Comparison of ENCODE assay signal across 8 cellular contexts in the genomic region with DNA sequence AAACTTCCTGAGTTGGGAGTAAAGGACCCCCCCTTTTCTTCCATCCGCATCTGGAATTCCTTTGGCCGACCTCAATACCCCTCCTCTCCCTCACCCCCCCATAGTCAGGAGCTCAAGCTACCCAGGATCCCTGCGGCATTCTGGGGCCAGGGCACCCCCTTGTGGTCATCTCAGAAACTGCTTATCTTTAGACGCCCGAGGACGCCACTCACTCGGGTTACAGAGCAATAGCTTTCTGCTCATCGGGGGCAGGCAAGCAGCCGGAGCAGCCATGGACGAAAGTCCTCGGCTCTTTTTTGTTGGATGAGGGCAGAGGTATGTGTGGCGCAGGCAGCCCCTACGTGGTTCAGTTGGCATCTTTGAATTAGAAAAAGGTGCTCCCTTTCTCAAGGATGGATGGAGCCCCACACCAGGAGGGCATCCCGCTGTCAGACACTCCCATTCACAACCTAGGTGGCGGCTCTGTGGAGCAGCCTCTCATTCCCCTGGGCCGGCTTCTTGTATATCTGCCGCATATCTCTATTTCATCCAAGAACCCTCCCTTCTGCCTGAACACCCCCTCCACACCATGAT. TPM values are rescaled to one million over a fixed set of nuclear protein-coding genes. Genes with fewer than 3 reads are reported as not detected.
DNase-seq lines count a peak whose midpoint lies in the region; ATAC-seq and TF ChIP-seq lines count a peak whose summit lies in the region.

No MANE protein-coding gene starts in this region.

- H3K4me3 ChIP-seq in Peyer's patch (peak overlapping the region in 1 of 4 donors; percentile 54), neural progenitor cell (peak overlapping the region; percentile 77)

- H3K36me3 Mint-ChIP-seq in neural progenitor cell (peaks cover 5% of the 10 kb centered on the region), type B pancreatic cell (no peaks in the 10 kb centered on the region)

- DNase-seq in Caki2 (ENCODE audit: low read depth) (peak; percentile 51), HK-2 (ENCODE audit: unreplicated experiment) (peak; percentile 74), Peyer's patch (peak; percentile 50 to 85 (median 75)), foreskin keratinocyte (peak in 1 of 2 donors; percentile 52), neural progenitor cell (ENCODE audit: low spot score) (peak; percentile 91), type B pancreatic cell (ENCODE audit: extremely low spot score, unreplicated experiment) (peak; percentile 85), NCI-H226 (no peak)
- peak; percentile 47 for DNase-seq in activated effector memory CD4-positive, alpha-beta T cell treated with Interleukin-2 at 50 U/mL for 16 hours

- peak; percentile 54 for ATAC-seq in foreskin keratinocyte

- in situ Hi-C loops in Caki2 (cut with HindIII; ENCODE audit: low pct_unique_long_range_greater_than_20kb, low sequenced_read_pairs), result no loop called here

- H3K79me2 ChIP-seq in neural progenitor cell (ENCODE audit: low read depth), result peaks cover 35% of the 10 kb centered on the region

- no peak overlapping the region for H3K9ac ChIP-seq in neural progenitor cell

- peak overlapping the region; percentile 99 for H3K4me2 ChIP-seq in neural progenitor cell

- H3K27me3 ChIP-seq in Peyer's patch (peaks cover 0 to 5% of the 10 kb centered on the region in 2 donors), foreskin keratinocyte (peaks cover 46% of the 10 kb centered on the region), neural progenitor cell (peaks cover 45% of the 10 kb centered on the region)

- peaks cover 48% of the 10 kb centered on the region for H3F3A ChIP-seq in neural progenitor cell (ENCODE audit: low read depth)

- H4K20me1 ChIP-seq in neural progenitor cell (ENCODE audit: low read depth), result peaks cover 17% of the 10 kb centered on the region

- peak overlapping the region in 3 of 4 donors; percentile 0 to 90 (median 78) for H3K27ac ChIP-seq in Peyer's patch
- H3K27ac ChIP-seq in foreskin keratinocyte, result no peak overlapping the region
- H3K27ac ChIP-seq in neural progenitor cell, result peak overlapping the region; percentile 81

- H3K4me1 ChIP-seq in Peyer's patch (peaks cover 3 to 74% (median 22%) of the 10 kb centered on the region in 4 donors), foreskin keratinocyte (no peaks in the 10 kb centered on the region), neural progenitor cell (peaks cover 57% of the 10 kb centered on the region)

- no peak overlapping the region for H2AFZ ChIP-seq in neural progenitor cell (replicated peaks)

- H3K9me3 ChIP-seq in Peyer's patch (no peaks in the 10 kb centered on the region), neural progenitor cell (ENCODE audit: low read depth) (no peaks in the 10 kb centered on the region)

- H3K36me3 ChIP-seq in Peyer's patch, result no peaks in the 10 kb centered on the region
- no peaks in the 10 kb centered on the region for H3K36me3 ChIP-seq in neural progenitor cell

- peak; percentile 48 to 87 (median 74) for TF ChIP-seq CTCF in Peyer's patch (IDR thresholded peaks at IDR 0.05)
- peak; percentile 86 for TF ChIP-seq CTCF in foreskin keratinocyte (conservative IDR thresholded peaks at IDR 0.05)
- peak; percentile 89 for TF ChIP-seq CTCF in neural progenitor cell (IDR thresholded peaks at IDR 0.05)
- peak; percentile 87 for TF ChIP-seq CTCF in type B pancreatic cell (conservative IDR thresholded peaks at IDR 0.05)

- H3K4me3 Mint-ChIP-seq in neural progenitor cell, result peak overlapping the region; percentile 100
- H3K4me3 Mint-ChIP-seq in type B pancreatic cell, result peak overlapping the region; percentile 85

- H3K4me1 Mint-ChIP-seq in neural progenitor cell (peaks cover 64% of the 10 kb centered on the region), type B pancreatic cell (ENCODE audit: unreplicated experiment) (peaks cover 38% of the 10 kb centered on the region)

- H3K27ac Mint-ChIP-seq in neural progenitor cell (no peak overlapping the region), type B pancreatic cell (peak overlapping the region; percentile 36)

- H3K27me3 Mint-ChIP-seq in neural progenitor cell (ENCODE audit: insufficient read depth, low read depth) (peaks cover 18% of the 10 kb centered on the region), type B pancreatic cell (peaks cover 30% of the 10 kb centered on the region)

- TF ChIP-seq POLR2A in Peyer's patch (IDR thresholded peaks at IDR 0.05), result no peak

- H3K9me3 Mint-ChIP-seq in neural progenitor cell, result no peaks in the 10 kb centered on the region
- H3K9me3 Mint-ChIP-seq in type B pancreatic cell, result no peaks in the 10 kb centered on the region

RNA-seq across cellular contexts. Expression of a gene that starts 2.3 kb away (rescaled TPM):
- not detected in 2 replicates for total RNA-seq in Caki2 (2014; rRNA removed; shearing (Covaris generic); ENCODE audit: low replicate concordance)
- 10 to 100 TPM; 10.3 to 26.4 (median 11.8) TPM for total RNA-seq in Peyer's patch
- not detected in 2 replicates for total RNA-seq in foreskin keratinocyte
- 0.03 and 0.07 TPM in 2 replicates for polyA plus RNA-seq in foreskin keratinocyte
- total RNA-seq in neural progenitor cell (ENCODE audit: low replicate concordance), result 0.90 and 3.4 TPM in 2 replicates
- 2.0 and 4.0 TPM in 2 replicates for total RNA-seq in type B pancreatic cell (ENCODE audit: low replicate concordance)

RNA-seq across cellular contexts. Expression of a gene that starts 4.1 kb away (rescaled TPM):
- total RNA-seq in Caki2 (2014; rRNA removed; shearing (Covaris generic); ENCODE audit: low replicate concordance), result 8.0 and 13.4 TPM in 2 replicates
- total RNA-seq in Peyer's patch (10 to 100 TPM; 15.5 to 23.4 (median 16.5) TPM), foreskin keratinocyte (30.1 and 35.2 TPM in 2 replicates), neural progenitor cell (ENCODE audit: low replicate concordance) (17.1 and 48.2 TPM in 2 replicates), type B pancreatic cell (ENCODE audit: low replicate concordance) (40.3 and 45.6 TPM in 2 replicates)
- polyA plus RNA-seq in foreskin keratinocyte, result 41.0 and 49.9 TPM in 2 replicates

RNA-seq across cellular contexts. Expression of a gene that starts 8.1 kb away (rescaled TPM):
- total RNA-seq in Caki2 (2014; rRNA removed; shearing (Covaris generic); ENCODE audit: low replicate concordance), result not detected in 2 replicates
- total RNA-seq in Peyer's patch (not detected), foreskin keratinocyte (not detected in 2 replicates), neural progenitor cell (ENCODE audit: low replicate concordance) (not detected in 2 replicates), type B pancreatic cell (ENCODE audit: low replicate concordance) (not detected in 2 replicates)
- not detected in 2 replicates for polyA plus RNA-seq in foreskin keratinocyte

RNA-seq across cellular contexts. Expression of a gene that starts 21.5 kb away (rescaled TPM):
- total RNA-seq in Caki2 (2014; rRNA removed; shearing (Covaris generic); ENCODE audit: low replicate concordance), result 0.27 TPM in 1 of 2 replicates, not detected in the other
- 100 to 1,000 TPM in 1 of 4 donors, 10 to 100 TPM in 3; 27.5 to 112 (median 66.2) TPM for total RNA-seq in Peyer's patch
- total RNA-seq in foreskin keratinocyte, result 25.5 and 34.0 TPM in 2 replicates
- polyA plus RNA-seq in foreskin keratinocyte, result 12.5 and 20.2 TPM in 2 replicates
- total RNA-seq in neural progenitor cell (ENCODE audit: low replicate concordance), result 23.3 and 28.2 TPM in 2 replicates
- total RNA-seq in type B pancreatic cell (ENCODE audit: low replicate concordance), result 3.0 and 10.3 TPM in 2 replicates

RNA-seq across cellular contexts. Expression of a gene that starts 43.1 kb away (rescaled TPM):
- total RNA-seq in Caki2 (2014; rRNA removed; shearing (Covaris generic); ENCODE audit: low replicate concordance), result 3.7 TPM in 1 of 2 replicates, not detected in the other
- total RNA-seq in Peyer's patch, result 10 to 100 TPM in 3 of 4 donors, 1 to 10 TPM in 1; 2.5 to 61.8 (median 32.2) TPM
- 0.27 and 0.42 TPM in 2 replicates for total RNA-seq in foreskin keratinocyte
- 0.26 and 0.45 TPM in 2 replicates for polyA plus RNA-seq in foreskin keratinocyte
- total RNA-seq in neural progenitor cell (ENCODE audit: low replicate concordance), result 2.1 and 2.6 TPM in 2 replicates
- 7.4 and 8.2 TPM in 2 replicates for total RNA-seq in type B pancreatic cell (ENCODE audit: low replicate concordance)
